In the genomic region with DNA sequence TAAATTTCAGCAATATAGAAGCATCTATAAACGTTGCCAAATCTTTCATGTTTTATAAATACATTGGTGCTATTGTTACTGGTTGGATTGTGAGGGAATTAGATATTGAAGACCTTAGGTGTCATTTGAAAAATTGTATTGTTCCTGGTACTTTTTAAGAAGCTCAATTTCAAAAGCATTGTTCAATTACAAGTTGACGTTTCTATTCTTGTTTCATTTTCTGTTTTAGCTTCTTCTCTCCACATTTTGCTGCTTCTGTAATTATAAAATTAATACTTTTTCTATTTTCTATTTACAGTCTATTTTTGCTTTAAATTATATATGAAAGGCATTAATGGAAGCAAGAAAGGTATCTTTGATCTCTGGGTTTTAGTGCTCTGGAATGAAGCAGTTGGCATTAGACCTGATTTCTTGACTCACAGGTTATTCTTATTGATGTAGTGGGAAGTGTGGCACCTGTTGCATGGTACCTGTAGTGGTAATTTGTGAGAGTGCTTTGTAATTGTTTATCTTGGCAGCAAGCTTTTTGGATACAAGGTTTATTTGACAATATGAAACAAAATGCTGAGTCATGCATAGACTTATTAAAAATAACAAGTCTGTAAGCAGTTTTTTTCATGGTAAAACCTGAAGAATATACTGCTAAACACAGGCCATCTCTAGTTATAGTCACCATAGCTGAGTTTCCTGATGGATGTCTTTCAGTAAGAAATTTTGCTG, we compare ENCODE assay signal across 12 cellular contexts. TPM values are rescaled to one million over a fixed set of nuclear protein-coding genes. Genes with fewer than 3 reads are reported as not detected.
DNase-seq lines count a peak whose midpoint lies in the region; ATAC-seq lines count a peak whose summit lies in the region.
"Had no signal": no experiment of that assay in that cellular context is flagged by ENCODE, and none has a peak within 500 bp of the region (broad histone marks: within the 10 kb centered on the region; RNA-seq: fewer than 3 reads in every experiment).

No MANE protein-coding gene starts in this region.

- no peaks in the 10 kb centered on the region for H3K27me3 Mint-ChIP-seq in activated CD8-positive, alpha-beta memory T cell treated with anti-CD3 and anti-CD28 coated beads, Interleukin-2, amount 10 ng/mL, durations not matched to agents 7 days and 5 days
- H3K27me3 Mint-ChIP-seq in effector memory CD8-positive, alpha-beta T cell: no peaks in the 10 kb centered on the region
- no peaks in the 10 kb centered on the region for H3K27me3 Mint-ChIP-seq in stimulated activated naive B cell treated with anti-CD40 and anti-IgM and Interleukin-4, amounts not matched to agents 10 μg/mL and 1 μg/mL and 100 μg/mL, for 72 hours

- H3K36me3 Mint-ChIP-seq in activated CD8-positive, alpha-beta memory T cell treated with anti-CD3 and anti-CD28 coated beads, Interleukin-2, amount 10 ng/mL, durations not matched to agents 7 days and 5 days: peaks cover 15% of the 10 kb centered on the region
- H3K36me3 Mint-ChIP-seq in effector memory CD8-positive, alpha-beta T cell (ENCODE audit: insufficient read depth): peaks cover 3% of the 10 kb centered on the region
- H3K36me3 Mint-ChIP-seq in stimulated activated naive B cell treated with anti-CD40 and anti-IgM and Interleukin-4, amounts not matched to agents 10 μg/mL and 1 μg/mL and 100 μg/mL, for 72 hours: peaks cover 11 to 12% of the 10 kb centered on the region in 2 donors

- no peak for ATAC-seq in activated CD8-positive, alpha-beta memory T cell treated with anti-CD3 and anti-CD28 coated beads, Interleukin-2, amount 10 ng/mL, durations not matched to agents 7 days and 5 days
- no peak for ATAC-seq in effector memory CD8-positive, alpha-beta T cell (replicated peaks)
- no peak for ATAC-seq in stimulated activated naive B cell treated with anti-CD40 and anti-IgM and Interleukin-4, amounts not matched to agents 10 μg/mL and 1 μg/mL and 100 μg/mL, for 72 hours (replicated peaks)
- no peak for ATAC-seq in HG02623 (IDR thresholded peaks at IDR 0.05; ENCODE audit: unreplicated experiment)

- peak overlapping the region; percentile 67 for H3K4me3 Mint-ChIP-seq in activated CD8-positive, alpha-beta memory T cell treated with anti-CD3 and anti-CD28 coated beads, Interleukin-2, amount 10 ng/mL, durations not matched to agents 7 days and 5 days
- H3K4me3 Mint-ChIP-seq in effector memory CD8-positive, alpha-beta T cell: peak overlapping the region; percentile 42 to 47
- peak overlapping the region; percentile 40 to 44 for H3K4me3 Mint-ChIP-seq in stimulated activated naive B cell treated with anti-CD40 and anti-IgM and Interleukin-4, amounts not matched to agents 10 μg/mL and 1 μg/mL and 100 μg/mL, for 72 hours

- DNase-seq in activated CD8-positive, alpha-beta memory T cell treated with anti-CD3 and anti-CD28 coated beads, Interleukin-2, amount 10 ng/mL, durations not matched to agents 7 days and 5 days: no peak
- DNase-seq in activated CD8-positive, alpha-beta memory T cell treated with anti-CD3 and anti-CD28 coated beads for 24 hours: no peak
- DNase-seq in LoVo (ENCODE audit: low spot score) (peak; percentile 53), HuH-7.5 (ENCODE audit: low spot score) (no peak), NCI-H1694 (lab: John Stamatoyannopoulos, UW) (no peak)
- no peak for DNase-seq in effector memory CD8-positive, alpha-beta T cell
- DNase-seq in stimulated activated naive B cell treated with anti-CD40 and anti-IgM and Interleukin-4, amounts not matched to agents 10 μg/mL and 1 μg/mL and 100 μg/mL, for 72 hours: no peak
- DNase-seq: caudate nucleus, GM23248, NCI-H2171, SJCRH30 had no signal

- CTCF ChIA-PET in activated CD8-positive, alpha-beta memory T cell treated with anti-CD3 and anti-CD28 coated beads, Interleukin-2, amount 10 ng/mL, durations not matched to agents 7 days and 5 days (lab: Charles Lee): interaction anchor here (1.1 to 1.8 kb wide), 3 partner anchors 10 to 69 kb away, joined by 3 to 7 read pairs (median 5); a partner anchor contains a TSS

- H3K9me3 Mint-ChIP-seq in activated CD8-positive, alpha-beta memory T cell treated with anti-CD3 and anti-CD28 coated beads, Interleukin-2, amount 10 ng/mL, durations not matched to agents 7 days and 5 days (ENCODE audit: low read depth): no peaks in the 10 kb centered on the region
- H3K9me3 Mint-ChIP-seq in effector memory CD8-positive, alpha-beta T cell: no peaks in the 10 kb centered on the region
- H3K9me3 Mint-ChIP-seq in stimulated activated naive B cell treated with anti-CD40 and anti-IgM and Interleukin-4, amounts not matched to agents 10 μg/mL and 1 μg/mL and 100 μg/mL, for 72 hours: no peaks in the 10 kb centered on the region

- H3K27ac Mint-ChIP-seq in activated CD8-positive, alpha-beta memory T cell treated with anti-CD3 and anti-CD28 coated beads, Interleukin-2, amount 10 ng/mL, durations not matched to agents 7 days and 5 days: peak overlapping the region; percentile 53
- H3K27ac Mint-ChIP-seq in effector memory CD8-positive, alpha-beta T cell: peak overlapping the region; percentile 12 to 49
- H3K27ac Mint-ChIP-seq in stimulated activated naive B cell treated with anti-CD40 and anti-IgM and Interleukin-4, amounts not matched to agents 10 μg/mL and 1 μg/mL and 100 μg/mL, for 72 hours: no peak overlapping the region

- H3K4me1 Mint-ChIP-seq in activated CD8-positive, alpha-beta memory T cell treated with anti-CD3 and anti-CD28 coated beads, Interleukin-2, amount 10 ng/mL, durations not matched to agents 7 days and 5 days: peaks cover 20% of the 10 kb centered on the region
- H3K4me1 Mint-ChIP-seq in effector memory CD8-positive, alpha-beta T cell (ENCODE audit: low read depth in 2 of 2): peaks cover 2 to 18% of the 10 kb centered on the region in 2 donors
- peaks cover 4 to 9% of the 10 kb centered on the region in 2 donors for H3K4me1 Mint-ChIP-seq in stimulated activated naive B cell treated with anti-CD40 and anti-IgM and Interleukin-4, amounts not matched to agents 10 μg/mL and 1 μg/mL and 100 μg/mL, for 72 hours

RNA-seq across cellular contexts. Expression of a gene that starts 13.2 kb away (rescaled TPM):
- total RNA-seq in activated CD8-positive, alpha-beta memory T cell treated with anti-CD3 and anti-CD28 coated beads, Interleukin-2, amount 10 ng/mL, durations not matched to agents 7 days and 5 days: 1 to 10 TPM; 6.4 to 9.5 TPM
